Comparison of ENCODE assay signal across 8 cellular contexts in the genomic region with DNA sequence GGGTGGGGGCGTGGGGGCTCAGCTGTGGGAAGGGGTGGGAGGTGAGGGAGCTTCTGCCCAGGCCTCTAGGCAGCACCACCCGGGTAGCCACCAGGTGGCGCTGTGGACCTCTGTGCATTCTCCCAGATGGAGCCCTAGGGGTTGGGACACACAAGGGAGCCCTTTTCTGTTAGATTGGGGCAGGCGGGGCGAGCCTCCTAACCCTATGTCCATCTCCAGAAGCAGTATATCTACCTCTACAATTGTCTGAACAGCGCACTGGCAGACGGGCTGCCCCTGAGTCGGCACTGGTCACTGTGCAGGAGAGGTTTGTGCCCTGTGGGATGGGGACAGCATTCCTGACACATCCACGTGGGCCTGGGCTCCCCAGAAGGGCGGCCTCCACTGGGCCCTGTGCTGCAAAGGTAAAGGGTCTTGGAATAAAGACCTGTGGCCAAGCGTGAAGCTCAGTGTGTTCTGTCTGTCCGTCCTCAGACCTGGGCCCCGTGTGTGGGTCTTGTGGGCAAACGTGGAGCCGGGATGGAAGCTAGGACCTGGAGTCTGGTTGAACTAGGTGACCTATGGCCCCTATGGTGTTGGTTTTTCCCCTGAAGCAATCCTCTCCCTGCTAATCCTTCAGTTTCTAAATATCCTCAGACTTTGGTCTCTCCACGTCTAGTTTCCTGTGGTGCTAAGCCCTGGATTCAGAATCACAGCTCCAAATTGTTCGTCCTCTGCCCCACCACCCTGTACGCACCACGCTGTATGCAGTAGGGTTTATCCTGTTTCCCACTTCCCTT. TPM values are rescaled to one million over a fixed set of nuclear protein-coding genes. Genes with fewer than 3 reads are reported as not detected.
A peak's percentile ranks its signal among the peaks of the same experiment; 100 is the strongest.
DNase-seq lines count a peak whose midpoint lies in the region; ATAC-seq and TF ChIP-seq lines count a peak whose summit lies in the region.

No MANE protein-coding gene starts in this region.

- intact Hi-C loops in Panc1 (cut with micrococcal nuclease; ENCODE audit: unreplicated experiment) (loop anchor here (10.0 kb wide), 1 partner anchor 526 kb away; the partner anchor contains the start of gene SYT2), tibial artery (cut with DNase I; ENCODE audit: low total_unique reads) (loop anchor here (2.0 to 10.0 kb wide), 2 partner anchors 128 to 526 kb away; partner anchors contain the start of gene SYT2)

- POLR2A ChIA-PET in Panc1 (lab: Charles Lee), result no interaction called here

- in situ Hi-C loops in Panc1 (cut with HindIII; ENCODE audit: low pct_unique_long_range_greater_than_20kb, low sequenced_read_pairs), result no loop called here

- H3K36me3 ChIP-seq in Panc1 (ENCODE audit: control insufficient read depth, insufficient read depth, low read length) (no peaks in the 10 kb centered on the region), tibial artery (no peaks in the 10 kb centered on the region)

- peak; percentile 68 for DNase-seq in COR-L47 (lab: John Stamatoyannopoulos, UW)
- DNase-seq in Panc1 (ENCODE audit: low read depth, low spot score), result peak; percentile 39
- peak; percentile 64 for DNase-seq in activated T-helper 1 cell treated with Interleukin-2 at 50 U/mL for 16 hours (ENCODE audit: low read depth)
- DNase-seq in fibroblast of peridontal ligament (ENCODE audit: extremely low read depth), result peak; percentile 55
- DNase-seq in omental fat pad (ENCODE audit: low spot score), result peak; percentile 84
- peak; percentile 53 to 82 for DNase-seq in tibial artery

- H3K9me3 ChIP-seq in Panc1 (ENCODE audit: control insufficient read depth, insufficient read depth, low read depth, low read length) (no peaks in the 10 kb centered on the region), tibial artery (no peaks in the 10 kb centered on the region)

- ATAC-seq in HG02610 (IDR thresholded peaks at IDR 0.05; ENCODE audit: unreplicated experiment), result peak; percentile 45
- ATAC-seq in Panc1, result peak; percentile 71
- no peak for ATAC-seq in omental fat pad (ENCODE audit: low FRiP score)
- no peak for ATAC-seq in HG03457 (IDR thresholded peaks at IDR 0.05; ENCODE audit: unreplicated experiment)

- H3K4me1 ChIP-seq in Panc1 (ENCODE audit: control insufficient read depth, insufficient read depth, low read length) (peaks cover 7% of the 10 kb centered on the region), tibial artery (peaks cover 0 to 25% (median 18%) of the 10 kb centered on the region in 4 donors)

- no peak overlapping the region for H3K27ac ChIP-seq in Panc1 (ENCODE audit: low read length)
- H3K27ac ChIP-seq in tibial artery, result no peak overlapping the region

- CTCF ChIA-PET in Panc1 (lab: Charles Lee), result interaction anchor here (0.6 to 2.2 kb wide), 18 partner anchors 9 to 434 kb away, joined by 3 to 12 read pairs (median 4); partner anchors contain the start of gene UBE2T

- H3K4me3 ChIP-seq in Panc1 (ENCODE audit: low read depth in 2 of 2, low read length in 2 of 2), result no peak overlapping the region
- H3K4me3 ChIP-seq in tibial artery, result no peak overlapping the region

- BruUV-seq in Panc1 (replicated peaks; lab: Mats Ljungman, UMichigan), result no TSS peak

- peaks cover 7% of the 10 kb centered on the region for H3K27me3 ChIP-seq in Panc1 (ENCODE audit: control insufficient read depth, insufficient read depth, low read length)
- H3K27me3 ChIP-seq in tibial artery, result peaks cover 0 to 10% of the 10 kb centered on the region in 2 donors

- TF ChIP-seq CTCF in Panc1 (IDR thresholded peaks at IDR 0.05), result peak; percentile 95
- no peak for TF ChIP-seq CTCF in omental fat pad (IDR thresholded peaks at IDR 0.05)
- TF ChIP-seq CTCF in tibial artery (IDR thresholded peaks at IDR 0.05), result peak; percentile 73 to 87

RNA-seq across cellular contexts. Expression of gene LGR6, which starts 4.4 kb away (rescaled TPM):
- total RNA-seq in Panc1 (2021; ENCODE audit: unreplicated experiment) (0.08 TPM), omental fat pad (under 1 TPM in 2 of 4 donors, not detected in 2; 0.28 to 0.32 TPM)
- polyA plus RNA-seq in Panc1 (2012; ENCODE audit: insufficient read length), result 0.23 TPM

RNA-seq across cellular contexts. Expression of gene PTPN7, which starts 28.8 kb away (rescaled TPM):
- total RNA-seq in Panc1 (2021; ENCODE audit: unreplicated experiment) (0.33 TPM), omental fat pad (10 to 100 TPM in 1 of 4 donors, 1 to 10 TPM in 3; 2.9 to 14.4 (median 4.6) TPM)
- polyA plus RNA-seq in Panc1 (2012; ENCODE audit: insufficient read length), result not detected

RNA-seq across cellular contexts. Expression of gene ARL8A, which starts 44.7 kb away (rescaled TPM):
- 62.6 TPM for total RNA-seq in Panc1 (2021; ENCODE audit: unreplicated experiment)
- polyA plus RNA-seq in Panc1 (2012; ENCODE audit: insufficient read length), result 61.9 TPM
- total RNA-seq in omental fat pad, result 10 to 100 TPM; 31.1 to 61.8 (median 43.0) TPM

Comparison
In these comparisons a context has a peak if more than half of its experiments do, and no peak if none do; other contexts are left out.
1. ATAC-seq: peak in HG02610 (single experiment) and Panc1 (single experiment); none in omental fat pad (single experiment) and HG03457 (single experiment).
2. CTCF ChIP-seq: peak in Panc1 (single experiment) and tibial artery (2 of 2); none in omental fat pad (0 of 3).
3. Peak in every context shown above with its lines, with median percentiles within 50 percentile points of each other: DNase-seq.